Comparison of ENCODE assay signal across 10 cellular contexts in genomic region chr17:36934759-36935630, GRCh38. TPM values are rescaled to one million over a fixed set of nuclear protein-coding genes. Genes with fewer than 3 reads are reported as not detected.
A peak's percentile ranks its signal among the peaks of the same experiment; 100 is the strongest.
DNase-seq lines count a peak whose midpoint lies in the region; ATAC-seq, FAIRE-seq and TF ChIP-seq lines count a peak whose summit lies in the region.
"Had no signal": no experiment of that assay in that cellular context is flagged by ENCODE, and none has a peak within 500 bp of the region (broad histone marks: within the 10 kb centered on the region; RNA-seq: fewer than 3 reads in every experiment).

No MANE protein-coding gene starts in this region.

- peak; percentile 33 for TF ChIP-seq POLR2A in A549 (IDR thresholded peaks at IDR 0.05; ENCODE audit: low read length)

- no peak for TF ChIP-seq EP300 in A549 (IDR thresholded peaks at IDR 0.05)

- peak; percentile 69 to 83 for DNase-seq in A549 (ENCODE audit: low read depth in 1 of 2, low spot score in 1 of 2)
- DNase-seq in activated T-cell treated with anti-CD3 and anti-CD28 coated beads, Interleukin-2, amount 50 U/mL, for 48 hours, result peak; percentile 59 to 60
- DNase-seq in kidney tubule cell (ENCODE audit: low spot score), result peak; percentile 48
- no peak for DNase-seq in NCI-H345 treated with DMSO at 0.1 percent for 48 hours (lab: John Stamatoyannopoulos, UW; ENCODE audit: unreplicated experiment)
- DNase-seq in foreskin melanocyte, result no peak
- DNase-seq: Kasumi-1 had no signal

- WGBS in A549 (ENCODE audit: missing lambda C conversion rate), result 2% methylated on average over 59 of the region's 75 CpGs

- no peak for TF ChIP-seq RAD21 in A549 (conservative IDR thresholded peaks at IDR 0.05 in 1 of 2, IDR thresholded peaks at IDR 0.05 in 1 of 2)

- peaks cover 12% of the 10 kb centered on the region for H3K4me1 ChIP-seq in A549

- no peaks in the 10 kb centered on the region for H3K9me3 ChIP-seq in A549

- no peak for TF ChIP-seq CTCF in A549 (IDR thresholded peaks at IDR 0.05)

- peak overlapping the region; percentile 98 for H3K4me2 ChIP-seq in A549

- CTCF ChIA-PET in A549 (lab: Yijun Ruan, JAX), result interaction anchor here (0.6 to 3.5 kb wide), 10 partner anchors 8 to 309 kb away, joined by 3 to 13 read pairs (median 4); no protein-coding TSS in a partner anchor

- FAIRE-seq in A549 (lab: Jason Lieb, UNC), result no peak
- FAIRE-seq: islet of Langerhans had no signal

- POLR2A ChIA-PET in A549 (lab: Yijun Ruan, JAX), result interaction anchor here (1.1 to 3.2 kb wide), 6 partner anchors 14 to 36 kb away, joined by 3 to 15 read pairs (median 4); partner anchors contain the start of gene AATF

- H3K27ac ChIP-seq in A549, result peak overlapping the region; percentile 71 to 88

- ATAC-seq in A549 (peak; percentile 71 to 91), HG03139 (IDR thresholded peaks at IDR 0.05; ENCODE audit: unreplicated experiment) (no peak), HG02870 (IDR thresholded peaks at IDR 0.05; ENCODE audit: unreplicated experiment) (no peak)

- peak overlapping the region; percentile 59 for H3K4me3 ChIP-seq in A549
- peak overlapping the region; percentile 4; the same call in 1 of the 2 replicates for H3K4me3 ChIP-seq in GM08714 (ENCODE audit: low read length)

TF ChIP-seq in A549, 52 proteins besides CTCF, POLR2A, EP300 and RAD21 (continues in another document):
- TF ChIP-seq KDM1A (IDR thresholded peaks at IDR 0.05; ENCODE audit: low read depth) (no peak), HOXB13 (CRISPR knock-in tag; IDR thresholded peaks at IDR 0.05; ENCODE audit: low read depth) (no peak), PHF8 (IDR thresholded peaks at IDR 0.05; ENCODE audit: borderline replicate concordance, low read depth) (peak; percentile 16; the same call in 1 of the 2 replicates), HMGXB4 (CRISPR knock-in tag; IDR thresholded peaks at IDR 0.05; ENCODE audit: borderline replicate concordance) (no peak), HEYL (CRISPR knock-in tag; IDR thresholded peaks at IDR 0.05) (no peak), FOSL2 (IDR thresholded peaks at IDR 0.05) (no peak), FOSL2 (CRISPR knock-in tag; IDR thresholded peaks at IDR 0.05) (0 out of 2 replicates have a peak, but pooled peaks have one; percentile 12), HOXA7 (CRISPR knock-in tag; IDR thresholded peaks at IDR 0.05) (no peak), NPAS2 (CRISPR knock-in tag; IDR thresholded peaks at IDR 0.05; ENCODE audit: borderline replicate concordance) (no peak), HDAC2 (IDR thresholded peaks at IDR 0.05) (no peak), ZC3H11A (IDR thresholded peaks at IDR 0.05) (no peak), MAX (IDR thresholded peaks at IDR 0.05) (peak; percentile 83), EHF (CRISPR knock-in tag; IDR thresholded peaks at IDR 0.05) (no peak), RNF2 (IDR thresholded peaks at IDR 0.05; ENCODE audit: borderline replicate concordance, low read depth) (peak; percentile 15; the same call in 1 of the 2 replicates), NFE2L2 (conservative IDR thresholded peaks at IDR 0.05; ENCODE audit: low read length) (no peak), BCL3 (IDR thresholded peaks at IDR 0.05) (0 out of 3 replicates have a peak, but pooled peaks have one; percentile 67), MAFK (IDR thresholded peaks at IDR 0.05; ENCODE audit: partially characterized antibody) (no peak), KDM5A (IDR thresholded peaks at IDR 0.05) (no peak), JUN (IDR thresholded peaks at IDR 0.05) (peak in 1 of 2 experiments; percentile 44; a peak in 2 of 5 replicates), FOXS1 (CRISPR knock-in tag; IDR thresholded peaks at IDR 0.05) (no peak), ZSCAN20 (CRISPR knock-in tag; IDR thresholded peaks at IDR 0.05) (no peak), CHD4 (IDR thresholded peaks at IDR 0.05; ENCODE audit: borderline replicate concordance) (no peak), E2F6 (IDR thresholded peaks at IDR 0.05; ENCODE audit: borderline replicate concordance, low read depth) (peak; percentile 41; the same call in 1 of the 2 replicates), BHLHE40 (IDR thresholded peaks at IDR 0.05; ENCODE audit: low read depth, low read length) (no peak)
- TF ChIP-seq, protein P1, sequence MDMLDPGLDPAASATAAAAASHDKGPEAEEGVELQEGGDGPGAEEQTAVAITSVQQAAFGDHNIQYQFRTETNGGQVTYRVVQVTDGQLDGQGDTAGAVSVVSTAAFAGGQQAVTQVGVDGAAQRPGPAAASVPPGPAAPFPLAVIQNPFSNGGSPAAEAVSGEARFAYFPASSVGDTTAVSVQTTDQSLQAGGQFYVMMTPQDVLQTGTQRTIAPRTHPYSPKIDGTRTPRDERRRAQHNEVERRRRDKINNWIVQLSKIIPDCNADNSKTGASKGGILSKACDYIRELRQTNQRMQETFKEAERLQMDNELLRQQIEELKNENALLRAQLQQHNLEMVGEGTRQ (IDR thresholded peaks at IDR 0.05), result no peak
- TF ChIP-seq, protein P2, sequence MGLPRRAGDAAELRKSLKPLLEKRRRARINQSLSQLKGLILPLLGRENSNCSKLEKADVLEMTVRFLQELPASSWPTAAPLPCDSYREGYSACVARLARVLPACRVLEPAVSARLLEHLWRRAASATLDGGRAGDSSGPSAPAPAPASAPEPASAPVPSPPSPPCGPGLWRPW (IDR thresholded peaks at IDR 0.05), result no peak
- TF ChIP-seq, protein P3, sequence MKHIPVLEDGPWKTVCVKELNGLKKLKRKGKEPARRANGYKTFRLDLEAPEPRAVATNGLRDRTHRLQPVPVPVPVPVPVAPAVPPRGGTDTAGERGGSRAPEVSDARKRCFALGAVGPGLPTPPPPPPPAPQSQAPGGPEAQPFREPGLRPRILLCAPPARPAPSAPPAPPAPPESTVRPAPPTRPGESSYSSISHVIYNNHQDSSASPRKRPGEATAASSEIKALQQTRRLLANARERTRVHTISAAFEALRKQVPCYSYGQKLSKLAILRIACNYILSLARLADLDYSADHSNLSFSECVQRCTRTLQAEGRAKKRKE (CRISPR knock-in tag; IDR thresholded peaks at IDR 0.05; ENCODE audit: low read depth), result no peak
- TF ChIP-seq, protein P4, sequence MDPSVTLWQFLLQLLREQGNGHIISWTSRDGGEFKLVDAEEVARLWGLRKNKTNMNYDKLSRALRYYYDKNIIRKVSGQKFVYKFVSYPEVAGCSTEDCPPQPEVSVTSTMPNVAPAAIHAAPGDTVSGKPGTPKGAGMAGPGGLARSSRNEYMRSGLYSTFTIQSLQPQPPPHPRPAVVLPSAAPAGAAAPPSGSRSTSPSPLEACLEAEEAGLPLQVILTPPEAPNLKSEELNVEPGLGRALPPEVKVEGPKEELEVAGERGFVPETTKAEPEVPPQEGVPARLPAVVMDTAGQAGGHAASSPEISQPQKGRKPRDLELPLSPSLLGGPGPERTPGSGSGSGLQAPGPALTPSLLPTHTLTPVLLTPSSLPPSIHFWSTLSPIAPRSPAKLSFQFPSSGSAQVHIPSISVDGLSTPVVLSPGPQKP (IDR thresholded peaks at IDR 0.05; ENCODE audit: low read depth, low read length), result no peak

RNA-seq across cellular contexts. Expression of gene LHX1, which starts 2.3 kb away (rescaled TPM):
- polyA plus RNA-seq in A549 (2011; rRNA removed), result 0.53 and 0.61 TPM in 2 replicates
- polyA plus RNA-seq in A549 (2012; cell fraction: cytosol; rRNA removed), result 0.95 and 0.96 TPM in 2 replicates
- polyA plus RNA-seq in A549 (2012; cell fraction: nucleus; rRNA removed), result 1.4 and 2.1 TPM in 2 replicates
- polyA plus RNA-seq in A549 (2017; fragmentation: RNase III; extraction: RNeasy Plus Mini Kit Qiagen cat#74134 plus additional on column Dnase treatment), result 1.5 to 2.2 TPM (median 2.2 TPM) in 3 replicates
- polyA minus RNA-seq in A549 (2011; rRNA and poly(A)+ RNA removed), result 0.17 and 0.24 TPM in 2 replicates

RNA-seq across cellular contexts. Expression of gene AATF, which starts 13.8 kb away (rescaled TPM):
- 51.9 and 63.8 TPM in 2 replicates for polyA plus RNA-seq in A549 (2011; rRNA removed)
- 39.1 and 39.6 TPM in 2 replicates for polyA plus RNA-seq in A549 (2012; cell fraction: cytosol; rRNA removed)
- polyA plus RNA-seq in A549 (2012; cell fraction: nucleus; rRNA removed), result 36.4 and 63.6 TPM in 2 replicates
- 120 to 124 TPM (median 120 TPM) in 3 replicates for polyA plus RNA-seq in A549 (2017; fragmentation: RNase III; extraction: RNeasy Plus Mini Kit Qiagen cat#74134 plus additional on column Dnase treatment)
- 44.7 and 51.9 TPM in 2 replicates for polyA minus RNA-seq in A549 (2011; rRNA and poly(A)+ RNA removed)

Comparison
In these comparisons a context has a peak if more than half of its experiments do, and no peak if none do; other contexts are left out.
1. ATAC-seq: peak in A549 (2 of 2); none in HG03139 (single experiment) and HG02870 (single experiment).
2. DNase-seq: peak in A549 (2 of 2), activated T-cell treated with anti-CD3 and anti-CD28 coated beads, Interleukin-2, amount 50 U/mL, for 48 hours (2 of 2) and kidney tubule cell (single experiment); none in NCI-H345 treated with DMSO at 0.1 percent for 48 hours (single experiment) and foreskin melanocyte (single experiment).